In the genomic region with DNA sequence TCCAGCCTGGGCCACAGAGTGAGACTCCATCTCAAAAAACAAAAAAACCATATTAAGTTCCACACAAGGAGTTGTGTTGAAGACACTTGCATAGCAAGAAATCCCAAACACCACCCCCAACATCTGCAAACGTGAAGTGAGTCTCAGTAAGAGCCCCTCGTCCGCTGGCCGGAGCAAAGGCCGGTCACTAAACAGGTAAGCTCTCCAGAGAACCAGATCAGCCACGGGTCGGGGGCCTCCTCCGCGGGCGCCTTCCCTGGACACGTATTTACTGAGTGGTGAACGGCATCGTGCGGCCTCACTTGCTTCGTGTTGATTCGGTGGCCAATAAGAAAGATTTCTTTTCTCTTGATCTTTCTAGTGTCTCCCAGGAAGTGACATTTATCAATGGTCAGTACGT, we compare ENCODE assay signal across 23 cellular contexts.
"Had no signal": no experiment of that assay in that cellular context is flagged by ENCODE, and none has a peak within 500 bp of the region (broad histone marks: within the 10 kb centered on the region; RNA-seq: fewer than 3 reads in every experiment).

No MANE protein-coding gene starts in this region.

- H3K4me3 ChIP-seq: K562, SJSA1, SK-N-MC had no signal

- H3K4me3 Mint-ChIP-seq: IgD-negative memory B cell had no signal

- ATAC-seq: K562 had no signal

- H3K36me3 ChIP-seq: SJSA1 had no signal

- DNase-seq: Kasumi-1, MM.1S, NCI-H1092 treated with DMSO at 0.1 percent for 48 hours, NCI-H1436, NCI-H187, NCI-H2029, NCI-H2081 treated with DMSO at 0.1 percent for 48 hours, NCI-H2171, NCI-H226, NCI-H446, NCI-H510A, NCI-H524 treated with DMSO at 0.1 percent for 48 hours, NCI-H69, NCI-H774, Right ventricle myocardium superior, RPMI8226, SIG-M5 had no signal

- H3K9me3 ChIP-seq: SJSA1 had no signal

- H3K27ac ChIP-seq: HL-60, KMS-11, SJSA1, SK-N-MC had no signal

- H3K36me3 Mint-ChIP-seq: IgD-negative memory B cell had no signal

- H3K27ac Mint-ChIP-seq: IgD-negative memory B cell had no signal

- H3K4me1 ChIP-seq: SJSA1 had no signal
